In genomic region chr7:159177270-159178036, GRCh38 we compare ENCODE assay signal across 29 cellular contexts. TPM values are rescaled to one million over a fixed set of nuclear protein-coding genes. Genes with fewer than 3 reads are reported as not detected.
"Had no signal": no experiment of that assay in that cellular context is flagged by ENCODE, and none has a peak within 500 bp of the region (broad histone marks: within the 10 kb centered on the region; RNA-seq: fewer than 3 reads in every experiment).

No MANE protein-coding gene starts in this region.

- ATAC-seq: activated naive CD4-positive, alpha-beta T cell treated with anti-CD3 and anti-CD28 coated beads, Interleukin-2, amount 50 U/mL, for 72 hours; activated naive CD8-positive, alpha-beta T cell treated with anti-CD3 and anti-CD28 coated beads, Interleukin-2, amount 50 U/mL, for 24 hours; activated T-cell treated with anti-CD3 and anti-CD28 coated beads, Interleukin-2, amount 50 U/mL, for 4 hours; K562; Panc1; Right ventricle myocardium inferior; T-cell had no signal

- H3K4me1 ChIP-seq: SJCRH30 had no signal

- H3K36me3 ChIP-seq: SJCRH30 had no signal

- H3K27me3 Mint-ChIP-seq: activated CD4-positive, alpha-beta memory T cell treated with anti-CD3 and anti-CD28 coated beads for 36 hours had no signal

- FAIRE-seq: K562, TTC549 had no signal

- H3K36me3 Mint-ChIP-seq: activated CD4-positive, alpha-beta memory T cell treated with anti-CD3 and anti-CD28 coated beads for 36 hours; T-cell had no signal

- DNase-seq: activated CD4-positive, alpha-beta memory T cell treated with anti-CD3 and anti-CD28 coated beads for 36 hours; activated CD4-positive, alpha-beta T cell treated with anti-CD3 and anti-CD28 coated beads, Interleukin-2, amount 10 ng/mL, durations not matched to agents 7 days and 5 days; activated CD4-positive, CD25-positive, alpha-beta regulatory T cell; activated CD8-positive, alpha-beta memory T cell treated with anti-CD3 and anti-CD28 coated beads for 24 hours; activated effector memory CD4-positive, alpha-beta T cell treated with anti-CD3 and anti-CD28 coated beads, Interleukin-2, amount 50 U/mL, for 16 hours; activated naive CD4-positive, alpha-beta T cell treated with Interleukin-2 at 50 U/mL for 16 hours; activated naive CD8-positive, alpha-beta T cell treated with anti-CD3 and anti-CD28 coated beads, Interleukin-2, amount 50 U/mL, for 24 hours; activated T-cell treated with anti-CD3 and anti-CD28 coated beads, Interleukin-2, amount 50 U/mL, for 4 hours; amniotic stem cell; Karpas-422; MM.1S; NCI-H1105; NCI-H1436; NCI-H187; NCI-H2081; NCI-H510A treated with DMSO at 0.1 percent for 48 hours; NCI-H69; NK-92 treated with Interleukin-12 subunit alpha and Interleukin-12 subunit beta, amount 100 ng/mL, for 24 hours; OCI-M1; RPMI8226; SJCRH30; T-cell; T-helper 2 cell; T1000 had no signal

- H3K27ac ChIP-seq: SJCRH30 had no signal

- H3K27ac Mint-ChIP-seq: activated CD4-positive, alpha-beta memory T cell treated with anti-CD3 and anti-CD28 coated beads for 36 hours; activated CD4-positive, alpha-beta T cell treated with anti-CD3 and anti-CD28 coated beads, Interleukin-2, amount 10 ng/mL, durations not matched to agents 7 days and 5 days; activated naive CD4-positive, alpha-beta T cell treated with anti-CD3 and anti-CD28 coated beads, Interleukin-2, amount 50 U/mL, for 72 hours; activated naive CD8-positive, alpha-beta T cell treated with anti-CD3 and anti-CD28 coated beads, Interleukin-2, amount 50 U/mL, for 24 hours; T-cell had no signal

- H3K9me3 ChIP-seq: SJCRH30 had no signal

- H3K4me3 ChIP-seq: K562, SJCRH30 had no signal

- H3K4me3 Mint-ChIP-seq: activated CD4-positive, alpha-beta memory T cell treated with anti-CD3 and anti-CD28 coated beads for 36 hours; activated CD4-positive, alpha-beta T cell treated with anti-CD3 and anti-CD28 coated beads, Interleukin-2, amount 10 ng/mL, durations not matched to agents 7 days and 5 days; activated naive CD8-positive, alpha-beta T cell treated with anti-CD3 and anti-CD28 coated beads, Interleukin-2, amount 50 U/mL, for 24 hours; activated T-cell treated with anti-CD3 and anti-CD28 coated beads, Interleukin-2, amount 50 U/mL, for 4 hours; T-cell had no signal

- H3K27me3 ChIP-seq: SJCRH30 had no signal

RNA-seq across cellular contexts. Expression of gene VIPR2, which starts 32.8 kb away (rescaled TPM):
- total RNA-seq: activated CD4-positive, alpha-beta T cell treated with anti-CD3 and anti-CD28 coated beads, Interleukin-2, amount 10 ng/mL, durations not matched to agents 7 days and 5 days had no signal
